In the genomic region with DNA sequence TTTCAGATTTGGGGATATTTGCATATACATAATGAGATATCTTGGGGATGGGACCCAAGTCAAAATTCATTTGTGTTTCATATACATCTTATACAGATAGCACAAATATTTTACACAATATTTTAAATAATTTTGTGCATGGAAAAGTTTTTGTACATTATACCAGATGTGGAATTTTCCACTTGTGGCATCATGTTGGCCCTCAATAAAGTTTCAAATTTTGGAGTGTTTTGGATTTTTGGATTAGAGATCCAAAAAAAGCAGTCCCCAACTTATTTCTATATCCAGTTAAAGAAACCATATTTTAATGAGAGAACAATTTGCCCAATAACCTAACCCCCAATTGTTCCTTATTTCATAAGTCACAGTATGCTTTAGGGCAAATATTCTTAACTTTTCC, we compare ENCODE assay signal across 2 cellular contexts.
TF ChIP-seq lines count a peak whose summit lies in the region.

No MANE protein-coding gene starts in this region.

TF ChIP-seq in HepG2, 621 proteins besides CTCF, POLR2A, EP300 and RAD21:
- TF ChIP-seq, protein P1, sequence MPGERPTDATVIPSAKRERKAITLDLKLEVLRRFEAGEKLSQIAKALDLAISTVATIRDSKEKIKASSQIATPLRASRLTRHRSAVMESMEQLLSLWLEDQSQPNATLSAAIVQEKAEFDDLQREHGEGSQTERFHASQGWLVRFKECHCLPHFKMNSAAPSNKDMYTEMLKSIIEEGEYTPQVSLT (CRISPR knock-in tag; IDR thresholded peaks at IDR 0.05; ENCODE audit: borderline replicate concordance, low read depth) = no peak
- no peak for TF ChIP-seq RFX5 (IDR thresholded peaks at IDR 0.05; ENCODE audit: low read depth, low read length)
- TF ChIP-seq MTF1 (CRISPR knock-in tag; IDR thresholded peaks at IDR 0.05) = no peak
- TF ChIP-seq JDP2 (CRISPR knock-in tag; IDR thresholded peaks at IDR 0.05; ENCODE audit: borderline replicate concordance) = no peak
- TF ChIP-seq CBX5 (CRISPR knock-in tag; IDR thresholded peaks at IDR 0.05; ENCODE audit: borderline replicate concordance) = no peak
- no peak for TF ChIP-seq POLR2G (IDR thresholded peaks at IDR 0.05; ENCODE audit: low read depth, low read length)
- TF ChIP-seq, protein P2, sequence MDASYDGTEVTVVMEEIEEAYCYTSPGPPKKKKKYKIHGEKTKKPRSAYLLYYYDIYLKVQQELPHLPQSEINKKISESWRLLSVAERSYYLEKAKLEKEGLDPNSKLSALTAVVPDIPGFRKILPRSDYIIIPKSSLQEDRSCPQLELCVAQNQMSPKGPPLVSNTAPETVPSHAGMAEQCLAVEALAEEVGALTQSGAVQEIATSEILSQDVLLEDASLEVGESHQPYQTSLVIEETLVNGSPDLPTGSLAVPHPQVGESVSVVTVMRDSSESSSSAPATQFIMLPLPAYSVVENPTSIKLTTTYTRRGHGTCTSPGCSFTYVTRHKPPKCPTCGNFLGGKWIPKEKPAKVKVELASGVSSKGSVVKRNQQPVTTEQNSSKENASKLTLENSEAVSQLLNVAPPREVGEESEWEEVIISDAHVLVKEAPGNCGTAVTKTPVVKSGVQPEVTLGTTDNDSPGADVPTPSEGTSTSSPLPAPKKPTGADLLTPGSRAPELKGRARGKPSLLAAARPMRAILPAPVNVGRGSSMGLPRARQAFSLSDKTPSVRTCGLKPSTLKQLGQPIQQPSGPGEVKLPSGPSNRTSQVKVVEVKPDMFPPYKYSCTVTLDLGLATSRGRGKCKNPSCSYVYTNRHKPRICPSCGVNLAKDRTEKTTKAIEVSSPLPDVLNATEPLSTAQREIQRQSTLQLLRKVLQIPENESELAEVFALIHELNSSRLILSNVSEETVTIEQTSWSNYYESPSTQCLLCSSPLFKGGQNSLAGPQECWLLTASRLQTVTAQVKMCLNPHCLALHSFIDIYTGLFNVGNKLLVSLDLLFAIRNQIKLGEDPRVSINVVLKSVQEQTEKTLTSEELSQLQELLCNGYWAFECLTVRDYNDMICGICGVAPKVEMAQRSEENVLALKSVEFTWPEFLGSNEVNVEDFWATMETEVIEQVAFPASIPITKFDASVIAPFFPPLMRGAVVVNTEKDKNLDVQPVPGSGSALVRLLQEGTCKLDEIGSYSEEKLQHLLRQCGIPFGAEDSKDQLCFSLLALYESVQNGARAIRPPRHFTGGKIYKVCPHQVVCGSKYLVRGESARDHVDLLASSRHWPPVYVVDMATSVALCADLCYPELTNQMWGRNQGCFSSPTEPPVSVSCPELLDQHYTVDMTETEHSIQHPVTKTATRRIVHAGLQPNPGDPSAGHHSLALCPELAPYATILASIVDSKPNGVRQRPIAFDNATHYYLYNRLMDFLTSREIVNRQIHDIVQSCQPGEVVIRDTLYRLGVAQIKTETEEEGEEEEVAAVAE (CRISPR knock-in tag; IDR thresholded peaks at IDR 0.05; ENCODE audit: borderline replicate concordance) = no peak
- no peak for TF ChIP-seq ZNF256 (CRISPR knock-in tag; conservative IDR thresholded peaks at IDR 0.05)
- no peak for TF ChIP-seq ZNF160 (CRISPR knock-in tag; IDR thresholded peaks at IDR 0.05)

TF ChIP-seq in WTC11, 78 proteins besides CTCF, POLR2A, EP300 and RAD21:
- no peak for TF ChIP-seq GRHL2 (CRISPR knock-in tag; IDR thresholded peaks at IDR 0.05; ENCODE audit: insufficient replicate concordance, severe bottlenecking)
- TF ChIP-seq, protein P3, sequence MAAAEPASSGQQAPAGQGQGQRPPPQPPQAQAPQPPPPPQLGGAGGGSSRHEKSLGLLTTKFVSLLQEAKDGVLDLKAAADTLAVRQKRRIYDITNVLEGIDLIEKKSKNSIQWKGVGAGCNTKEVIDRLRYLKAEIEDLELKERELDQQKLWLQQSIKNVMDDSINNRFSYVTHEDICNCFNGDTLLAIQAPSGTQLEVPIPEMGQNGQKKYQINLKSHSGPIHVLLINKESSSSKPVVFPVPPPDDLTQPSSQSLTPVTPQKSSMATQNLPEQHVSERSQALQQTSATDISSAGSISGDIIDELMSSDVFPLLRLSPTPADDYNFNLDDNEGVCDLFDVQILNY (CRISPR knock-in tag; IDR thresholded peaks at IDR 0.05) = no peak
- TF ChIP-seq, protein P4, sequence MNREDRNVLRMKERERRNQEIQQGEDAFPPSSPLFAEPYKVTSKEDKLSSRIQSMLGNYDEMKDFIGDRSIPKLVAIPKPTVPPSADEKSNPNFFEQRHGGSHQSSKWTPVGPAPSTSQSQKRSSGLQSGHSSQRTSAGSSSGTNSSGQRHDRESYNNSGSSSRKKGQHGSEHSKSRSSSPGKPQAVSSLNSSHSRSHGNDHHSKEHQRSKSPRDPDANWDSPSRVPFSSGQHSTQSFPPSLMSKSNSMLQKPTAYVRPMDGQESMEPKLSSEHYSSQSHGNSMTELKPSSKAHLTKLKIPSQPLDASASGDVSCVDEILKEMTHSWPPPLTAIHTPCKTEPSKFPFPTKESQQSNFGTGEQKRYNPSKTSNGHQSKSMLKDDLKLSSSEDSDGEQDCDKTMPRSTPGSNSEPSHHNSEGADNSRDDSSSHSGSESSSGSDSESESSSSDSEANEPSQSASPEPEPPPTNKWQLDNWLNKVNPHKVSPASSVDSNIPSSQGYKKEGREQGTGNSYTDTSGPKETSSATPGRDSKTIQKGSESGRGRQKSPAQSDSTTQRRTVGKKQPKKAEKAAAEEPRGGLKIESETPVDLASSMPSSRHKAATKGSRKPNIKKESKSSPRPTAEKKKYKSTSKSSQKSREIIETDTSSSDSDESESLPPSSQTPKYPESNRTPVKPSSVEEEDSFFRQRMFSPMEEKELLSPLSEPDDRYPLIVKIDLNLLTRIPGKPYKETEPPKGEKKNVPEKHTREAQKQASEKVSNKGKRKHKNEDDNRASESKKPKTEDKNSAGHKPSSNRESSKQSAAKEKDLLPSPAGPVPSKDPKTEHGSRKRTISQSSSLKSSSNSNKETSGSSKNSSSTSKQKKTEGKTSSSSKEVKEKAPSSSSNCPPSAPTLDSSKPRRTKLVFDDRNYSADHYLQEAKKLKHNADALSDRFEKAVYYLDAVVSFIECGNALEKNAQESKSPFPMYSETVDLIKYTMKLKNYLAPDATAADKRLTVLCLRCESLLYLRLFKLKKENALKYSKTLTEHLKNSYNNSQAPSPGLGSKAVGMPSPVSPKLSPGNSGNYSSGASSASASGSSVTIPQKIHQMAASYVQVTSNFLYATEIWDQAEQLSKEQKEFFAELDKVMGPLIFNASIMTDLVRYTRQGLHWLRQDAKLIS (CRISPR knock-in tag; IDR thresholded peaks at IDR 0.05; ENCODE audit: borderline replicate concordance) = no peak
- no peak for TF ChIP-seq NR1H2 (CRISPR knock-in tag; IDR thresholded peaks at IDR 0.05)
- TF ChIP-seq NR3C1 (CRISPR knock-in tag; conservative IDR thresholded peaks at IDR 0.05; ENCODE audit: low read depth) = no peak
- TF ChIP-seq, protein P5, sequence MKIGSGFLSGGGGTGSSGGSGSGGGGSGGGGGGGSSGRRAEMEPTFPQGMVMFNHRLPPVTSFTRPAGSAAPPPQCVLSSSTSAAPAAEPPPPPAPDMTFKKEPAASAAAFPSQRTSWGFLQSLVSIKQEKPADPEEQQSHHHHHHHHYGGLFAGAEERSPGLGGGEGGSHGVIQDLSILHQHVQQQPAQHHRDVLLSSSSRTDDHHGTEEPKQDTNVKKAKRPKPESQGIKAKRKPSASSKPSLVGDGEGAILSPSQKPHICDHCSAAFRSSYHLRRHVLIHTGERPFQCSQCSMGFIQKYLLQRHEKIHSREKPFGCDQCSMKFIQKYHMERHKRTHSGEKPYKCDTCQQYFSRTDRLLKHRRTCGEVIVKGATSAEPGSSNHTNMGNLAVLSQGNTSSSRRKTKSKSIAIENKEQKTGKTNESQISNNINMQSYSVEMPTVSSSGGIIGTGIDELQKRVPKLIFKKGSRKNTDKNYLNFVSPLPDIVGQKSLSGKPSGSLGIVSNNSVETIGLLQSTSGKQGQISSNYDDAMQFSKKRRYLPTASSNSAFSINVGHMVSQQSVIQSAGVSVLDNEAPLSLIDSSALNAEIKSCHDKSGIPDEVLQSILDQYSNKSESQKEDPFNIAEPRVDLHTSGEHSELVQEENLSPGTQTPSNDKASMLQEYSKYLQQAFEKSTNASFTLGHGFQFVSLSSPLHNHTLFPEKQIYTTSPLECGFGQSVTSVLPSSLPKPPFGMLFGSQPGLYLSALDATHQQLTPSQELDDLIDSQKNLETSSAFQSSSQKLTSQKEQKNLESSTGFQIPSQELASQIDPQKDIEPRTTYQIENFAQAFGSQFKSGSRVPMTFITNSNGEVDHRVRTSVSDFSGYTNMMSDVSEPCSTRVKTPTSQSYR (CRISPR knock-in tag; IDR thresholded peaks at IDR 0.05) = no peak
- no peak for TF ChIP-seq MYBL2 (CRISPR knock-in tag; IDR thresholded peaks at IDR 0.05)
- no peak for TF ChIP-seq ZNF219 (CRISPR knock-in tag; IDR thresholded peaks at IDR 0.05; ENCODE audit: borderline replicate concordance)
- TF ChIP-seq NFYB (CRISPR knock-in tag; conservative IDR thresholded peaks at IDR 0.05; ENCODE audit: low read depth) = no peak
- TF ChIP-seq TP53 (CRISPR knock-in tag; IDR thresholded peaks at IDR 0.05) = no peak
- no peak for TF ChIP-seq ETV6 (CRISPR knock-in tag; IDR thresholded peaks at IDR 0.05)
- TF ChIP-seq, protein P6, sequence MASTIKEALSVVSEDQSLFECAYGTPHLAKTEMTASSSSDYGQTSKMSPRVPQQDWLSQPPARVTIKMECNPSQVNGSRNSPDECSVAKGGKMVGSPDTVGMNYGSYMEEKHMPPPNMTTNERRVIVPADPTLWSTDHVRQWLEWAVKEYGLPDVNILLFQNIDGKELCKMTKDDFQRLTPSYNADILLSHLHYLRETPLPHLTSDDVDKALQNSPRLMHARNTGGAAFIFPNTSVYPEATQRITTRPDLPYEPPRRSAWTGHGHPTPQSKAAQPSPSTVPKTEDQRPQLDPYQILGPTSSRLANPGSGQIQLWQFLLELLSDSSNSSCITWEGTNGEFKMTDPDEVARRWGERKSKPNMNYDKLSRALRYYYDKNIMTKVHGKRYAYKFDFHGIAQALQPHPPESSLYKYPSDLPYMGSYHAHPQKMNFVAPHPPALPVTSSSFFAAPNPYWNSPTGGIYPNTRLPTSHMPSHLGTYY (CRISPR knock-in tag; IDR thresholded peaks at IDR 0.05) = no peak
- TF ChIP-seq ZNF396 (CRISPR knock-in tag; IDR thresholded peaks at IDR 0.05; ENCODE audit: borderline replicate concordance) = no peak
- no peak for TF ChIP-seq KAT7 (CRISPR knock-in tag; IDR thresholded peaks at IDR 0.05; ENCODE audit: borderline replicate concordance)
- no peak for TF ChIP-seq ZNF232 (CRISPR knock-in tag; IDR thresholded peaks at IDR 0.05)
- TF ChIP-seq RORB (CRISPR knock-in tag; IDR thresholded peaks at IDR 0.05) = no peak
- TF ChIP-seq EMX1 (CRISPR knock-in tag; IDR thresholded peaks at IDR 0.05) = no peak
